ENCODE assay signal across 10 cellular contexts in the genomic region with DNA sequence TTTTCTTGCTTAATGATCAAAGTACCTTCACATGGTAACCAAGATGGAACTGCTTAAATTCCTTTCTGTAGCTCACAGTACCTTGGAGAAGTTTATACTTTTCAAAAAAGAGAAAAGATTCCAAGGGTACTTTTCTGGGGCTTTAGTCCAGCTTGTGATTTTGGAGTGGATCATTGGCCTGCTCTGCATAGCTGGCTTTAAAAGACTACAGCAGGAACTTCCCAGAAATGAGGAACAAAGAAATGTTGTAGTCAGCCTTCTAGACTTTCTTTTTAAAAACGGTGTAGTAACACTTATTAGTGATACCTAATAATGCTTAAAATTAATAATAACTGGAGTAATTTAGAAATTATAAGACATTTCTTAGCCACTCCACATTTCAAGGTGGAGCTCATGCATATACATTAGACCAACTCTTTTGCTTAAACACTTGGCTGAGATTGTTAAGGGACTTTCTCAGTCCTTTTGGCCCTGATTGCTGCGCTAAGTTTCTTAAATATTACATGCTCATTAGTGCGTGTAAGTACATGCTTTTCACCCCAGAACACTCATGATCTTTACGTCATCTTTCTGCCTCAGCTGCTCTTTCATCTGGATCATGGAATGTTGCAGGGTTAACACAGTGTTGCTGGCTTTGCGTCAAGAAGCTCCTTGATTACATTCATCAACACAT. TPM values are rescaled to one million over a fixed set of nuclear protein-coding genes. Genes with fewer than 3 reads are reported as not detected.
A peak's percentile ranks its signal among the peaks of the same experiment; 100 is the strongest.
DNase-seq lines count a peak whose midpoint lies in the region; ATAC-seq and TF ChIP-seq lines count a peak whose summit lies in the region.
"Had no signal": no experiment of that assay in that cellular context is flagged by ENCODE, and none has a peak within 500 bp of the region (broad histone marks: within the 10 kb centered on the region; RNA-seq: fewer than 3 reads in every experiment).

No MANE protein-coding gene starts in this region.

- H3K27me3 Mint-ChIP-seq in activated CD4-positive, alpha-beta T cell treated with anti-CD3 and anti-CD28 coated beads, Interleukin-2, amount 10 ng/mL, durations not matched to agents 24 days and 14 days = no peaks in the 10 kb centered on the region

- H3K27me3 ChIP-seq in esophagus muscularis mucosa = no peaks in the 10 kb centered on the region
- H3K27me3 ChIP-seq: gastrocnemius medialis had no signal

- TF ChIP-seq POLR2A in esophagus muscularis mucosa (IDR thresholded peaks at IDR 0.05; ENCODE audit: low read depth) = no peak

- TF ChIP-seq EP300 in esophagus muscularis mucosa (IDR thresholded peaks at IDR 0.05) = no peak

- 81% methylated on average over 5 of the region's 5 CpGs for WGBS in esophagus muscularis mucosa

- H3K4me3 ChIP-seq in epithelial cell of proximal tubule (ENCODE audit: low read depth, low read length) (no peak overlapping the region), esophagus muscularis mucosa (no peak overlapping the region)
- H3K4me3 ChIP-seq: gastrocnemius medialis had no signal

- H3K4me3 Mint-ChIP-seq in activated CD4-positive, alpha-beta T cell treated with anti-CD3 and anti-CD28 coated beads, Interleukin-2, amount 10 ng/mL, durations not matched to agents 24 days and 14 days = no peak overlapping the region
- H3K4me3 Mint-ChIP-seq: activated T-cell treated with anti-CD3 and anti-CD28 coated beads, Interleukin-2, amount 50 U/mL, for 72 hours had no signal

- H3K36me3 ChIP-seq in esophagus muscularis mucosa = peaks cover under 1 to 40% (median 28%) of the 10 kb centered on the region in 4 donors

- no peak overlapping the region for H3K27ac ChIP-seq in esophagus muscularis mucosa (replicated peaks in 1 of 4)
- H3K27ac ChIP-seq: gastrocnemius medialis had no signal

- ATAC-seq in GM19395 (IDR thresholded peaks at IDR 0.05; ENCODE audit: unreplicated experiment) (peak; percentile 36), HG03097 (IDR thresholded peaks at IDR 0.05; ENCODE audit: low FRiP score, unreplicated experiment) (peak; percentile 27)
- ATAC-seq: gastrocnemius medialis had no signal

- peaks cover 6% of the 10 kb centered on the region for H3K4me1 Mint-ChIP-seq in activated CD4-positive, alpha-beta T cell treated with anti-CD3 and anti-CD28 coated beads, Interleukin-2, amount 10 ng/mL, durations not matched to agents 24 days and 14 days

- H3K36me3 Mint-ChIP-seq in activated CD4-positive, alpha-beta T cell treated with anti-CD3 and anti-CD28 coated beads, Interleukin-2, amount 10 ng/mL, durations not matched to agents 24 days and 14 days (ENCODE audit: low read depth) = peaks cover 10% of the 10 kb centered on the region

- intact Hi-C loops in activated CD4-positive, alpha-beta T cell treated with anti-CD3 and anti-CD28 coated beads, Interleukin-2, amount 10 ng/mL, durations not matched to agents 24 days and 14 days (cut with micrococcal nuclease) = no loop called here
- intact Hi-C loops in esophagus muscularis mucosa (cut with DNase I) = no loop called here

- H3K4me1 ChIP-seq in esophagus muscularis mucosa = peaks cover 0 to 9% (median 6%) of the 10 kb centered on the region in 4 donors
- H3K4me1 ChIP-seq: gastrocnemius medialis had no signal

- no peaks in the 10 kb centered on the region for H3K9me3 Mint-ChIP-seq in activated CD4-positive, alpha-beta T cell treated with anti-CD3 and anti-CD28 coated beads, Interleukin-2, amount 10 ng/mL, durations not matched to agents 24 days and 14 days
- H3K9me3 Mint-ChIP-seq: activated T-cell treated with anti-CD3 and anti-CD28 coated beads, Interleukin-2, amount 50 U/mL, for 72 hours had no signal

- no peaks in the 10 kb centered on the region for H3K9me3 ChIP-seq in esophagus muscularis mucosa
- H3K9me3 ChIP-seq: gastrocnemius medialis had no signal

- TF ChIP-seq CTCF in epithelial cell of proximal tubule (conservative IDR thresholded peaks at IDR 0.05; ENCODE audit: low read depth, low read length) (no peak), esophagus muscularis mucosa (IDR thresholded peaks at IDR 0.05) (no peak)

- H3K27ac Mint-ChIP-seq in activated CD4-positive, alpha-beta T cell treated with anti-CD3 and anti-CD28 coated beads, Interleukin-2, amount 10 ng/mL, durations not matched to agents 24 days and 14 days = no peak overlapping the region
- H3K27ac Mint-ChIP-seq: activated T-cell treated with anti-CD3 and anti-CD28 coated beads, Interleukin-2, amount 50 U/mL, for 72 hours had no signal

- DNase-seq in Ammon's horn (ENCODE audit: low spot score) = peak; percentile 32
- DNase-seq in epithelial cell of proximal tubule (ENCODE audit: low read depth) = peak; percentile 89
- no peak for DNase-seq in activated CD4-positive, alpha-beta T cell treated with anti-CD3 and anti-CD28 coated beads, Interleukin-2, amount 10 ng/mL, durations not matched to agents 24 days and 14 days
- no peak for DNase-seq in KG1 (lab: John Stamatoyannopoulos, UW)
- no peak for DNase-seq in esophagus muscularis mucosa (ENCODE audit: extremely low spot score)
- no peak for DNase-seq in stimulated activated CD4-positive, alpha-beta T cell treated with anti-CD3 and anti-CD28 coated beads, Interleukin-2, amount 100 ng/mL, for 24 hours
- DNase-seq: activated T-cell treated with anti-CD3 and anti-CD28 coated beads, Interleukin-2, amount 50 U/mL, for 72 hours; gastrocnemius medialis had no signal

RNA-seq across cellular contexts. Expression of gene SDCCAG8, which starts 57.3 kb away (rescaled TPM):
- total RNA-seq in epithelial cell of proximal tubule (22.0 and 86.9 TPM in 2 replicates), esophagus muscularis mucosa (10 to 100 TPM; 24.5 to 52.7 (median 31.7) TPM)
- 16.5 and 23.6 TPM in 2 replicates for total RNA-seq in activated CD4-positive, alpha-beta T cell treated with anti-CD3 and anti-CD28 coated beads, Interleukin-2, amount 10 ng/mL, durations not matched to agents 24 days and 14 days

RNA-seq across cellular contexts. Expression of gene CEP170, which starts 58.0 kb away (rescaled TPM):
- total RNA-seq in epithelial cell of proximal tubule (49.9 and 58.5 TPM in 2 replicates), esophagus muscularis mucosa (10 to 100 TPM; 22.2 to 36.0 (median 30.9) TPM)
- total RNA-seq in activated CD4-positive, alpha-beta T cell treated with anti-CD3 and anti-CD28 coated beads, Interleukin-2, amount 10 ng/mL, durations not matched to agents 24 days and 14 days = 47.2 and 53.4 TPM in 2 replicates

Comparison
In these comparisons a context has a peak if more than half of its experiments do, and no peak if none do; other contexts are left out.
1. DNase-seq: peak in Ammon's horn (single experiment) and epithelial cell of proximal tubule (single experiment); none in activated CD4-positive, alpha-beta T cell treated with anti-CD3 and anti-CD28 coated beads, Interleukin-2, amount 10 ng/mL, durations not matched to agents 24 days and 14 days (single experiment), KG1 (single experiment), esophagus muscularis mucosa (single experiment) and stimulated activated CD4-positive, alpha-beta T cell treated with anti-CD3 and anti-CD28 coated beads, Interleukin-2, amount 100 ng/mL, for 24 hours (0 of 2).